8 cellular contexts compared by ENCODE assay signal in the genomic region with DNA sequence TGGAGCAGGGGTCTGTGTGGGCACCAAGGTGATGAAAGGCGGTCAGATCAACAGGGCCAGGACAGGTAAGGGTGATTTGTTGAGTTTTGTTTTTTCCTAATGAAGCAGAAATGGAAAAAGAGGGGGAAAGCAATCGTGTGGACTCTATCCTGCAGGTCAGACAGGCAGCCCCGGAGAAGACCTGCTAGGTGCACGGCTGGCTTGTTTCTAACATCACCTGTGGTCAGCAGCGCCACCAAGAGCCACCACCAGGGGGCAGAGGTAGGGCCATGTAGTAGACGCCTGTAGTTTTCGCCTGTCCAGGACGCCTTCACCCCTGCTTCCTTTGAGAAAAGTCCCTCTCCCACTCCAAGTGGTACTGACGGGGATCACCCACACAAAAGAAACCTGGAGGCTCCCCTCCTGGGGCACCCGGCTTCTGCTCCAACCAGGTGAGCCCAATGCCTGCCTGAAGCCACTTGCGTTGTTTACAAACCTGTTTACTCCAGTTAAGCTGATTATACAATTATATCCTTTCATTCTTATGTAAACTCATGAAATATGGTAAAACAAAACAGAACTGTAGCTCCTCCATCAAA. TPM values are rescaled to one million over a fixed set of nuclear protein-coding genes. Genes with fewer than 3 reads are reported as not detected.
DNase-seq lines count a peak whose midpoint lies in the region; ATAC-seq and TF ChIP-seq lines count a peak whose summit lies in the region.

No MANE protein-coding gene starts in this region.

- DNase-seq in CMK (ENCODE audit: low read depth) (peak; percentile 60), NCI-H526 treated with DMSO at 0.1 percent for 48 hours (lab: John Stamatoyannopoulos, UW) (peak; percentile 84), dermis blood vessel endothelial cell (peak; percentile 90), lower lobe of right lung (peak; percentile 92)
- DNase-seq in activated CD4-positive, alpha-beta T cell treated with anti-CD3 and anti-CD28 coated beads, Interleukin-2, amount 50 U/mL, for 4 hours: peak; percentile 76 to 77
- peak; percentile 60 for DNase-seq in stimulated activated CD8-positive, alpha-beta memory T cell treated with anti-CD3 and anti-CD28 coated beads, Interleukin-12 subunit alpha, Interleukin-12 subunit beta, amount 100 ng/mL, for 1 hour (ENCODE audit: low read depth)

- H3K4me3 ChIP-seq in lower lobe of right lung: no peak overlapping the region

- peaks cover 47% of the 10 kb centered on the region for H3K4me1 ChIP-seq in lower lobe of right lung

- H3K27me3 ChIP-seq in lower lobe of right lung (ENCODE audit: low read depth): peaks cover 5% of the 10 kb centered on the region

- TF ChIP-seq CTCF in lower lobe of right lung (IDR thresholded peaks at IDR 0.05): peak; percentile 92

- H3K36me3 ChIP-seq in lower lobe of right lung: peaks cover 15% of the 10 kb centered on the region

- intact Hi-C loops in lower lobe of right lung (cut with DNase I): loop anchor here (5.0 kb wide), 1 partner anchor 161 kb away; no protein-coding TSS in a partner anchor

- no peaks in the 10 kb centered on the region for H3K9me3 ChIP-seq in lower lobe of right lung

- H3K27ac ChIP-seq in lower lobe of right lung: no peak overlapping the region

- ATAC-seq in HG02678 (IDR thresholded peaks at IDR 0.05; ENCODE audit: unreplicated experiment) (peak; percentile 45), lower lobe of right lung (peak; percentile 78 to 86), GM19324 (IDR thresholded peaks at IDR 0.05; ENCODE audit: low FRiP score, unreplicated experiment) (no peak)

RNA-seq across cellular contexts. Expression of a gene that starts 54.2 kb away (rescaled TPM):
- total RNA-seq in dermis blood vessel endothelial cell (322 and 488 TPM in 2 replicates), lower lobe of right lung (146 TPM)
